16 cellular contexts compared by ENCODE assay signal in genomic region chr12:19850341-19851065, GRCh38.
A peak's percentile ranks its signal among the peaks of the same experiment; 100 is the strongest.
DNase-seq lines count a peak whose midpoint lies in the region; ATAC-seq and TF ChIP-seq lines count a peak whose summit lies in the region.
"Had no signal": no experiment of that assay in that cellular context is flagged by ENCODE, and none has a peak within 500 bp of the region (broad histone marks: within the 10 kb centered on the region; RNA-seq: fewer than 3 reads in every experiment).

No MANE protein-coding gene starts in this region.

- H4K20me1 ChIP-seq in OCI-LY1 (ENCODE audit: insufficient read depth, low read length), result no peaks in the 10 kb centered on the region

- CTCF ChIA-PET in A673 (lab: Charles Lee), result no interaction called here

- H3K4me1 ChIP-seq in OCI-LY1 (ENCODE audit: insufficient read depth, low read length, severe bottlenecking), result peaks cover 36% of the 10 kb centered on the region
- H3K4me1 ChIP-seq in A673 (ENCODE audit: insufficient read depth, low read length, poor library complexity, severe bottlenecking), result no peaks in the 10 kb centered on the region
- H3K4me1 ChIP-seq: right lobe of liver had no signal

- H3K27ac ChIP-seq in OCI-LY1 (ENCODE audit: low read depth, low read length, poor library complexity, severe bottlenecking), result peak overlapping the region; percentile 26
- no peak overlapping the region for H3K27ac ChIP-seq in WERI-Rb-1
- no peak overlapping the region for H3K27ac ChIP-seq in substantia nigra (ENCODE audit: low read depth, low read length, poor library complexity, severe bottlenecking)
- H3K27ac ChIP-seq in A673 (ENCODE audit: low read depth, low read length, poor library complexity, severe bottlenecking), result no peak overlapping the region
- H3K27ac ChIP-seq: HL-60, right lobe of liver had no signal

- ATAC-seq in GM19324 (IDR thresholded peaks at IDR 0.05; ENCODE audit: low FRiP score, unreplicated experiment), result no peak
- ATAC-seq: right lobe of liver had no signal

- no peaks in the 10 kb centered on the region for H3K36me3 ChIP-seq in OCI-LY1 (ENCODE audit: insufficient read depth, low read length)
- no peaks in the 10 kb centered on the region for H3K36me3 ChIP-seq in WERI-Rb-1
- no peaks in the 10 kb centered on the region for H3K36me3 ChIP-seq in A673 (ENCODE audit: insufficient read depth, low read length, poor library complexity, severe bottlenecking)
- H3K36me3 ChIP-seq: MG63, right lobe of liver had no signal

- H3K9me3 ChIP-seq in OCI-LY1 (ENCODE audit: low read length) (no peaks in the 10 kb centered on the region; the same call in 1 of the 2 replicates), WERI-Rb-1 (ENCODE audit: severe bottlenecking) (no peaks in the 10 kb centered on the region), A673 (ENCODE audit: low read depth, low read length, poor library complexity, severe bottlenecking) (no peaks in the 10 kb centered on the region)
- H3K9me3 ChIP-seq: MG63, right lobe of liver had no signal

- no peaks in the 10 kb centered on the region for H3F3A ChIP-seq in OCI-LY1 (ENCODE audit: insufficient read depth, low read length)

- no peak overlapping the region for H2AFZ ChIP-seq in OCI-LY1 (ENCODE audit: low read length)

- no peak overlapping the region for H3K4me2 ChIP-seq in OCI-LY1 (ENCODE audit: low read length)

- H3K4me3 ChIP-seq in OCI-LY1 (ENCODE audit: low read depth, low read length, poor library complexity, severe bottlenecking), result no peak overlapping the region
- no peak overlapping the region for H3K4me3 ChIP-seq in fibroblast of mammary gland (ENCODE audit: control insufficient read depth, low read depth, low read length)
- no peak overlapping the region for H3K4me3 ChIP-seq in WERI-Rb-1 (ENCODE audit: low read depth, low read length)
- H3K4me3 ChIP-seq in A673 (ENCODE audit: low read depth, low read length, poor library complexity, severe bottlenecking), result no peak overlapping the region
- H3K4me3 ChIP-seq: MG63, right lobe of liver had no signal

- H3K9ac ChIP-seq in OCI-LY1 (ENCODE audit: low read length), result no peak overlapping the region

- no peaks in the 10 kb centered on the region for H3K79me2 ChIP-seq in OCI-LY1 (ENCODE audit: insufficient read depth, low read length)

- no TSS peak for BruUV-seq in A673 (replicated peaks; lab: Mats Ljungman, UMichigan)

- H3K9me2 ChIP-seq in OCI-LY1 (ENCODE audit: low read depth, low read length), result no peaks in the 10 kb centered on the region

- DNase-seq in AG08395 (ENCODE audit: low spot score) (peak; percentile 67), fibroblast of mammary gland (ENCODE audit: low read depth) (peak; percentile 33), non-pigmented ciliary epithelial cell (ENCODE audit: low read depth) (peak; percentile 45), WERI-Rb-1 (no peak), substantia nigra (lab: John Stamatoyannopoulos, UW) (no peak), A673 (ENCODE audit: low spot score) (no peak)
- DNase-seq: activated CD4-positive, alpha-beta memory T cell treated with anti-CD3 and anti-CD28 coated beads for 36 hours; effector CD4-positive, alpha-beta T cell; MG63; midbrain; right lobe of liver; RPMI8226; T-helper 9 cell had no signal

- TF ChIP-seq CTCF in OCI-LY1 (IDR thresholded peaks at IDR 0.05; ENCODE audit: low read length) (no peak), fibroblast of mammary gland (conservative IDR thresholded peaks at IDR 0.05; ENCODE audit: control insufficient read depth, insufficient read depth, low read depth, low read length) (no peak), WERI-Rb-1 (IDR thresholded peaks at IDR 0.05; ENCODE audit: low read depth, low read length) (no peak), A673 (conservative IDR thresholded peaks at IDR 0.05; ENCODE audit: low read depth, low read length) (no peak)

- intact Hi-C loops in A673 (cut with micrococcal nuclease; ENCODE audit: unreplicated experiment), result no loop called here

- H3K27me3 ChIP-seq in OCI-LY1 (ENCODE audit: insufficient read depth, low read length), result no peaks in the 10 kb centered on the region
- no peaks in the 10 kb centered on the region for H3K27me3 ChIP-seq in WERI-Rb-1 (ENCODE audit: insufficient read depth, low read depth, severe bottlenecking)
- peaks cover 17% of the 10 kb centered on the region for H3K27me3 ChIP-seq in A673 (replicated peaks; ENCODE audit: insufficient read depth, low read depth, low read length, poor library complexity)
- H3K27me3 ChIP-seq: MG63, right lobe of liver had no signal

- POLR2A ChIA-PET in A673 (lab: Charles Lee; ENCODE audit: low non-redundant PET), result no interaction called here

Comparison
In these comparisons a context has a peak if more than half of its experiments do, and no peak if none do; other contexts are left out.
1. DNase-seq: peak in AG08395 (single experiment), fibroblast of mammary gland (single experiment) and non-pigmented ciliary epithelial cell (single experiment); none in WERI-Rb-1 (single experiment), substantia nigra (0 of 49) and A673 (single experiment).